Comparison of ENCODE assay signal across 20 cellular contexts in genomic region chr10:133150656-133151055, GRCh38. TPM values are rescaled to one million over a fixed set of nuclear protein-coding genes. Genes with fewer than 3 reads are reported as not detected.
"Had no signal": no experiment of that assay in that cellular context is flagged by ENCODE, and none has a peak within 500 bp of the region (broad histone marks: within the 10 kb centered on the region; RNA-seq: fewer than 3 reads in every experiment).

No MANE protein-coding gene starts in this region.

- H3K4me1 ChIP-seq: heart left ventricle, spleen, upper lobe of left lung had no signal

- H3K36me3 Mint-ChIP-seq: activated naive CD4-positive, alpha-beta T cell treated with anti-CD3 and anti-CD28 coated beads, Interleukin-2, amount 10 ng/mL, durations not matched to agents 7 days and 5 days had no signal

- H3K27me3 ChIP-seq: upper lobe of left lung had no signal

- H3K27ac ChIP-seq: epithelial cell of prostate, heart left ventricle, spleen, upper lobe of left lung had no signal

- H3K4me3 Mint-ChIP-seq: activated CD8-positive, alpha-beta memory T cell treated with anti-CD3 and anti-CD28 coated beads, Interleukin-2, amount 10 ng/mL, durations not matched to agents 7 days and 5 days; activated CD8-positive, alpha-beta T cell treated with anti-CD3 and anti-CD28 coated beads for 36 hours; activated naive CD4-positive, alpha-beta T cell treated with anti-CD3 and anti-CD28 coated beads, Interleukin-2, amount 10 ng/mL, durations not matched to agents 7 days and 5 days; memory B cell; nephron progenitor cell; T-helper 17 cell had no signal

- H3K36me3 ChIP-seq: heart left ventricle, spleen, upper lobe of left lung had no signal

- DNase-seq: activated CD4-positive, alpha-beta T cell treated with anti-CD3 and anti-CD28 coated beads for 48 hours; activated CD8-positive, alpha-beta memory T cell treated with anti-CD3 and anti-CD28 coated beads, Interleukin-2, amount 10 ng/mL, durations not matched to agents 7 days and 5 days; activated CD8-positive, alpha-beta T cell treated with anti-CD3 and anti-CD28 coated beads for 36 hours; activated effector memory CD4-positive, alpha-beta T cell treated with anti-CD3 and anti-CD28 coated beads, Interleukin-2, amount 50 U/mL, for 16 hours; activated naive CD4-positive, alpha-beta T cell treated with anti-CD3 and anti-CD28 coated beads, Interleukin-2, amount 10 ng/mL, durations not matched to agents 7 days and 5 days; activated T-cell treated with anti-CD3 and anti-CD28 coated beads for 4 hours; amygdala; cerebellar nuclear complex; cortex of kidney; heart left ventricle; nephron progenitor cell; nucleus accumbens; spleen; stimulated activated CD4-positive, alpha-beta T cell treated with anti-CD3 and anti-CD28 coated beads, Interleukin-4, amount 100 ng/mL, for 1 hour; stimulated activated naive CD4-positive, alpha-beta T cell treated with Interleukin-2 at 50 U/mL for 16 hours; T-helper 17 cell; upper lobe of left lung had no signal

- H3K27ac Mint-ChIP-seq: activated CD8-positive, alpha-beta memory T cell treated with anti-CD3 and anti-CD28 coated beads, Interleukin-2, amount 10 ng/mL, durations not matched to agents 7 days and 5 days; activated CD8-positive, alpha-beta T cell treated with anti-CD3 and anti-CD28 coated beads for 36 hours; activated naive CD4-positive, alpha-beta T cell treated with anti-CD3 and anti-CD28 coated beads, Interleukin-2, amount 10 ng/mL, durations not matched to agents 7 days and 5 days; memory B cell; nephron progenitor cell; T-helper 17 cell had no signal

- H3K4me3 ChIP-seq: heart left ventricle, spleen, upper lobe of left lung had no signal

- ATAC-seq: activated CD8-positive, alpha-beta memory T cell treated with anti-CD3 and anti-CD28 coated beads, Interleukin-2, amount 10 ng/mL, durations not matched to agents 7 days and 5 days; activated CD8-positive, alpha-beta T cell treated with anti-CD3 and anti-CD28 coated beads for 36 hours; heart left ventricle; T-helper 17 cell had no signal

- H3K4me1 Mint-ChIP-seq: activated CD8-positive, alpha-beta memory T cell treated with anti-CD3 and anti-CD28 coated beads, Interleukin-2, amount 10 ng/mL, durations not matched to agents 7 days and 5 days; activated naive CD4-positive, alpha-beta T cell treated with anti-CD3 and anti-CD28 coated beads, Interleukin-2, amount 10 ng/mL, durations not matched to agents 7 days and 5 days; memory B cell; T-helper 17 cell had no signal

RNA-seq across cellular contexts. Expression of gene KNDC1, which starts 9.4 kb away (rescaled TPM):
- total RNA-seq: activated CD8-positive, alpha-beta T cell treated with anti-CD3 and anti-CD28 coated beads for 36 hours; myocyte had no signal
